ENCODE assay signal across 7 cellular contexts in the genomic region with DNA sequence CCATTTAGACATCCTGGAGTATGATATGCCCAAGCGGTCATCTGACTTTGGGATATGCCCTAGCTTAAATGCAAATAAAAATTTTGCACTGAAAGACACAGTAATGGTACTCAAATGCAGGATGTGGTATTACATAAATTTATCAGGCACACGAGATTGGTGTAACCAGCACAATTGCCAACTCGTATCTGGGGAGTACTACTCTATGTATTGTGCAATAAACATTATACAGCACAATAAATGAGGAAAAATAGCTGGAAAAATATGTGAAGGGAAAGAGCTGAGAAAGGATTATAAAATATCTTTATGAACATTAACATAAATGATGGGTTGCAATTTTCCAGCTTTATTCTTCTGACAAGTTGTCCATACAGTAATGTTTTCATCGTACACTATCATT.
"Had no signal": no experiment of that assay in that cellular context is flagged by ENCODE, and none has a peak within 500 bp of the region (broad histone marks: within the 10 kb centered on the region; RNA-seq: fewer than 3 reads in every experiment).

No MANE protein-coding gene starts in this region.

- H3K9ac ChIP-seq: GM23248 had no signal

- H2AFZ ChIP-seq: GM23248 had no signal

- DNase-seq: GM23248, GOT3, H9, HCEC 1CT, Kasumi-1, KG1 had no signal

- H3K4me3 ChIP-seq: GM23248 had no signal

- FAIRE-seq: H54 had no signal

- H3K27ac ChIP-seq: GM23248 had no signal
